ENCODE assay signal across 24 cellular contexts in genomic region chr2:85398426-85399182, GRCh38. TPM values are rescaled to one million over a fixed set of nuclear protein-coding genes. Genes with fewer than 3 reads are reported as not detected.
DNase-seq lines count a peak whose midpoint lies in the region; ATAC-seq and TF ChIP-seq lines count a peak whose summit lies in the region.
"Had no signal": no experiment of that assay in that cellular context is flagged by ENCODE, and none has a peak within 500 bp of the region (broad histone marks: within the 10 kb centered on the region; RNA-seq: fewer than 3 reads in every experiment).

No MANE protein-coding gene starts in this region.

- TF ChIP-seq CTCF in natural killer cell (IDR thresholded peaks at IDR 0.05), result no peak
- no peak for TF ChIP-seq CTCF in colonic mucosa (IDR thresholded peaks at IDR 0.05)
- TF ChIP-seq CTCF in progenitor cell of endocrine pancreas (IDR thresholded peaks at IDR 0.05; ENCODE audit: unreplicated experiment), result no peak

- no peaks in the 10 kb centered on the region for H4K20me1 ChIP-seq in Karpas-422 (ENCODE audit: insufficient read depth, low read depth, low read length)

- no peaks in the 10 kb centered on the region for H3K79me2 ChIP-seq in Karpas-422 (ENCODE audit: low read length)

- ATAC-seq in natural killer cell treated with Interleukin-12 subunit alpha and Interleukin-12 subunit beta and Interleukin-15 and Interleukin-18, amount 100 ng/mL, for 72 hours, result peak; percentile 26 to 29
- ATAC-seq in natural killer cell, result no peak
- ATAC-seq in aorta (ENCODE audit: low FRiP score), result peak; percentile 24
- no peak for ATAC-seq in HG03521 (IDR thresholded peaks at IDR 0.05; ENCODE audit: unreplicated experiment)
- ATAC-seq: activated CD8-positive, alpha-beta T cell treated with anti-CD3 and anti-CD28 coated beads, Interleukin-2, amount 10 ng/mL, durations not matched to agents 7 days and 5 days; PC-3 had no signal

- H2AFZ ChIP-seq in Karpas-422 (ENCODE audit: low read length), result no peak overlapping the region

- intact Hi-C loops in natural killer cell (cut with micrococcal nuclease), result no loop called here
- intact Hi-C loops in colonic mucosa (cut with DNase I), result loop anchor here (10.0 kb wide), 1 partner anchor 156 kb away; no protein-coding TSS in a partner anchor
- intact Hi-C loops in aorta (cut with DNase I), result no loop called here

- no peak overlapping the region for H3K4me2 ChIP-seq in Karpas-422 (ENCODE audit: low read depth, low read length, poor library complexity, severe bottlenecking)

- DNase-seq in natural killer cell treated with Interleukin-12 subunit alpha and Interleukin-12 subunit beta and Interleukin-15 and Interleukin-18, amount 100 ng/mL, for 72 hours (ENCODE audit: low spot score), result no peak
- DNase-seq in natural killer cell, result no peak
- peak; percentile 14 for DNase-seq in colonic mucosa
- no peak for DNase-seq in progenitor cell of endocrine pancreas (ENCODE audit: low spot score, unreplicated experiment)
- DNase-seq in aorta, result peak; percentile 33 to 64
- DNase-seq in Karpas-422, result no peak
- no peak for DNase-seq in NCI-H187 treated with DMSO at 0.1 percent for 48 hours (lab: John Stamatoyannopoulos, UW)
- DNase-seq: activated CD8-positive, alpha-beta T cell treated with anti-CD3 and anti-CD28 coated beads, Interleukin-2, amount 10 ng/mL, durations not matched to agents 7 days and 5 days; activated naive CD4-positive, alpha-beta T cell treated with Interleukin-2 at 50 U/mL for 16 hours; activated T-cell treated with anti-CD3 and anti-CD28 coated beads, Interleukin-2, amount 50 U/mL, for 1 hour; C1 segment of cervical spinal cord; erythroblast; foreskin melanocyte; GDM1; hippocampal formation; KBM-7; lower lobe of right lung; NCI-H187; NCI-H446; PC-3; stimulated activated CD4-positive, alpha-beta T cell treated with anti-CD3 and anti-CD28 coated beads, Interleukin-4, amount 100 ng/mL, for 24 hours had no signal

- no peaks in the 10 kb centered on the region for H3K9me3 Mint-ChIP-seq in natural killer cell treated with Interleukin-12 subunit alpha and Interleukin-12 subunit beta and Interleukin-15 and Interleukin-18, amount 100 ng/mL, for 72 hours
- H3K9me3 Mint-ChIP-seq in natural killer cell (no peaks in the 10 kb centered on the region), progenitor cell of endocrine pancreas (ENCODE audit: low read depth) (peaks cover 4% of the 10 kb centered on the region)

- no peaks in the 10 kb centered on the region for H3K9me3 ChIP-seq in colonic mucosa
- no peaks in the 10 kb centered on the region for H3K9me3 ChIP-seq in aorta (ENCODE audit: control insufficient read depth, low read length)
- 0 out of 2 replicates have a peak, but pooled peaks cover 7% of the 10 kb centered on the region for H3K9me3 ChIP-seq in Karpas-422 (ENCODE audit: low read length)
- H3K9me3 ChIP-seq: lower lobe of right lung, SJSA1 had no signal

- no peak overlapping the region for H3K27ac Mint-ChIP-seq in natural killer cell treated with Interleukin-12 subunit alpha and Interleukin-12 subunit beta and Interleukin-15 and Interleukin-18, amount 100 ng/mL, for 72 hours
- H3K27ac Mint-ChIP-seq in natural killer cell, result no peak overlapping the region
- peak overlapping the region; percentile 74 for H3K27ac Mint-ChIP-seq in progenitor cell of endocrine pancreas
- H3K27ac Mint-ChIP-seq: activated CD8-positive, alpha-beta T cell treated with anti-CD3 and anti-CD28 coated beads, Interleukin-2, amount 10 ng/mL, durations not matched to agents 7 days and 5 days had no signal

- no peaks in the 10 kb centered on the region for H3K9me2 ChIP-seq in Karpas-422 (replicated peaks; ENCODE audit: insufficient read depth, low read length)

- H3K27me3 ChIP-seq in colonic mucosa (no peaks in the 10 kb centered on the region), aorta (ENCODE audit: control insufficient read depth in 1 of 2, insufficient read depth in 2 of 2, low read length in 1 of 2) (no peaks in the 10 kb centered on the region), Karpas-422 (ENCODE audit: low read length) (no peaks in the 10 kb centered on the region)
- H3K27me3 ChIP-seq: SJSA1 had no signal

- peaks cover 7% of the 10 kb centered on the region for H3K36me3 Mint-ChIP-seq in natural killer cell treated with Interleukin-12 subunit alpha and Interleukin-12 subunit beta and Interleukin-15 and Interleukin-18, amount 100 ng/mL, for 72 hours
- no peaks in the 10 kb centered on the region for H3K36me3 Mint-ChIP-seq in natural killer cell
- H3K36me3 Mint-ChIP-seq in progenitor cell of endocrine pancreas (ENCODE audit: insufficient read depth), result peaks cover 8% of the 10 kb centered on the region

- H3K27ac ChIP-seq in colonic mucosa, result no peak overlapping the region
- H3K27ac ChIP-seq in aorta (ENCODE audit: low read depth in 1 of 2, low read length in 2 of 2), result no peak overlapping the region
- H3K27ac ChIP-seq in Karpas-422 (ENCODE audit: low read length), result no peak overlapping the region
- H3K27ac ChIP-seq: SJSA1 had no signal

- H3K36me3 ChIP-seq in colonic mucosa, result no peaks in the 10 kb centered on the region
- no peaks in the 10 kb centered on the region for H3K36me3 ChIP-seq in aorta (ENCODE audit: control insufficient read depth in 1 of 2, insufficient read depth in 2 of 2, low read length in 1 of 2)
- H3K36me3 ChIP-seq in Karpas-422 (ENCODE audit: insufficient read depth, low read length), result no peaks in the 10 kb centered on the region

- H3K27me3 Mint-ChIP-seq in natural killer cell treated with Interleukin-12 subunit alpha and Interleukin-12 subunit beta and Interleukin-15 and Interleukin-18, amount 100 ng/mL, for 72 hours, result no peaks in the 10 kb centered on the region
- H3K27me3 Mint-ChIP-seq in natural killer cell (ENCODE audit: low read depth in 2 of 2) (no peaks in the 10 kb centered on the region), progenitor cell of endocrine pancreas (no peaks in the 10 kb centered on the region)
- H3K27me3 Mint-ChIP-seq: central memory CD8-positive, alpha-beta T cell had no signal

- H3K4me3 ChIP-seq in colonic mucosa, result no peak overlapping the region
- no peak overlapping the region for H3K4me3 ChIP-seq in aorta (ENCODE audit: low read length in 2 of 2)
- no peak overlapping the region for H3K4me3 ChIP-seq in Karpas-422 (ENCODE audit: low read length)
- H3K4me3 ChIP-seq: lower lobe of right lung, SJSA1 had no signal

- H3K4me1 ChIP-seq in colonic mucosa (no peaks in the 10 kb centered on the region), aorta (ENCODE audit: control insufficient read depth in 1 of 2, insufficient read depth in 2 of 2, low read length in 2 of 2) (no peaks in the 10 kb centered on the region), Karpas-422 (ENCODE audit: low read length) (peaks cover 4% of the 10 kb centered on the region)

- H3K9ac ChIP-seq in colonic mucosa (ENCODE audit: low read depth in 2 of 2, low read length in 2 of 2) (no peak overlapping the region), Karpas-422 (ENCODE audit: low read length) (no peak overlapping the region)

- 94% methylated on average over 8 of the region's 8 CpGs for WGBS in aorta, 2 donors

- H3K4me1 Mint-ChIP-seq in natural killer cell treated with Interleukin-12 subunit alpha and Interleukin-12 subunit beta and Interleukin-15 and Interleukin-18, amount 100 ng/mL, for 72 hours (ENCODE audit: low read depth in 2 of 2), result peaks cover 10 to 16% of the 10 kb centered on the region in 2 donors
- H3K4me1 Mint-ChIP-seq in natural killer cell (peaks cover 5 to 13% of the 10 kb centered on the region in 2 donors), progenitor cell of endocrine pancreas (ENCODE audit: low read depth) (peaks cover 13% of the 10 kb centered on the region)
- H3K4me1 Mint-ChIP-seq: central memory CD8-positive, alpha-beta T cell had no signal

- H3K4me3 Mint-ChIP-seq in natural killer cell treated with Interleukin-12 subunit alpha and Interleukin-12 subunit beta and Interleukin-15 and Interleukin-18, amount 100 ng/mL, for 72 hours, result no peak overlapping the region
- H3K4me3 Mint-ChIP-seq in natural killer cell (no peak overlapping the region), progenitor cell of endocrine pancreas (ENCODE audit: low read depth) (no peak overlapping the region)
- H3K4me3 Mint-ChIP-seq: activated CD8-positive, alpha-beta T cell treated with anti-CD3 and anti-CD28 coated beads, Interleukin-2, amount 10 ng/mL, durations not matched to agents 7 days and 5 days; central memory CD8-positive, alpha-beta T cell had no signal

RNA-seq across cellular contexts. Expression of gene CAPG, which starts 11.6 kb away (rescaled TPM):
- 10 to 100 TPM in 1 of 2 donors, 1 to 10 TPM in 1; 8.4 to 12.9 TPM for total RNA-seq in natural killer cell treated with Interleukin-12 subunit alpha and Interleukin-12 subunit beta and Interleukin-15 and Interleukin-18, amount 100 ng/mL, for 72 hours
- total RNA-seq in natural killer cell (10 to 100 TPM; 10.6 to 50.3 (median 19.3) TPM), colonic mucosa (100 to 1,000 TPM; 102 to 105 TPM), progenitor cell of endocrine pancreas (56.1 and 56.5 TPM in 2 replicates), aorta (10 to 100 TPM; 67.1 to 78.5 TPM)
- polyA plus RNA-seq in aorta, result 100 to 1,000 TPM in 1 of 2 donors, 10 to 100 TPM in 1; 24.9 to 103 TPM
- 0.63 and 7.4 TPM in 2 replicates for total RNA-seq in Karpas-422 (2014; rRNA removed; shearing (Covaris generic); ENCODE audit: low replicate concordance)

RNA-seq across cellular contexts. Expression of gene SH2D6, which starts 19.9 kb away (rescaled TPM):
- total RNA-seq in natural killer cell treated with Interleukin-12 subunit alpha and Interleukin-12 subunit beta and Interleukin-15 and Interleukin-18, amount 100 ng/mL, for 72 hours, result under 1 TPM; 0.24 to 0.81 TPM
- under 1 TPM in 2 of 3 donors, not detected in 1; 0.21 to 0.57 TPM for total RNA-seq in natural killer cell
- total RNA-seq in colonic mucosa, result 1 to 10 TPM; 1.6 to 9.2 TPM
- 0.29 and 0.71 TPM in 2 replicates for total RNA-seq in progenitor cell of endocrine pancreas
- total RNA-seq in aorta, result not detected
- 1 to 10 TPM in 1 of 2 donors, not detected in 1; 1.5 TPM for polyA plus RNA-seq in aorta
- total RNA-seq in Karpas-422 (2014; rRNA removed; shearing (Covaris generic); ENCODE audit: low replicate concordance), result 0.32 and 0.37 TPM in 2 replicates
- total RNA-seq: PC-3, SJSA1 had no signal

RNA-seq across cellular contexts. Expression of gene ELMOD3, which starts 44.0 kb away (rescaled TPM):
- 10 to 100 TPM; 19.8 to 19.9 TPM for total RNA-seq in natural killer cell treated with Interleukin-12 subunit alpha and Interleukin-12 subunit beta and Interleukin-15 and Interleukin-18, amount 100 ng/mL, for 72 hours
- total RNA-seq in natural killer cell (10 to 100 TPM; 22.4 to 33.9 (median 24.8) TPM), colonic mucosa (10 to 100 TPM; 13.4 to 19.4 TPM), progenitor cell of endocrine pancreas (23.3 and 25.6 TPM in 2 replicates), aorta (10 to 100 TPM; 17.0 to 26.6 TPM)
- polyA plus RNA-seq in aorta, result 10 to 100 TPM in 1 of 2 donors, 1 to 10 TPM in 1; 9.5 to 38.3 TPM
- 18.6 and 28.8 TPM in 2 replicates for total RNA-seq in Karpas-422 (2014; rRNA removed; shearing (Covaris generic); ENCODE audit: low replicate concordance)

RNA-seq across cellular contexts. Expression of gene RETSAT, which starts 44.3 kb away (rescaled TPM):
- 10 to 100 TPM; 25.5 to 32.7 TPM for total RNA-seq in natural killer cell treated with Interleukin-12 subunit alpha and Interleukin-12 subunit beta and Interleukin-15 and Interleukin-18, amount 100 ng/mL, for 72 hours
- total RNA-seq in natural killer cell, result 10 to 100 TPM; 22.7 to 36.5 (median 33.9) TPM
- 100 to 1,000 TPM; 145 to 190 TPM for total RNA-seq in colonic mucosa
- total RNA-seq in progenitor cell of endocrine pancreas, result 22.8 and 23.1 TPM in 2 replicates
- total RNA-seq in aorta, result 10 to 100 TPM; 23.8 to 29.5 TPM
- 10 to 100 TPM; 18.9 to 22.7 TPM for polyA plus RNA-seq in aorta
- total RNA-seq in Karpas-422 (2014; rRNA removed; shearing (Covaris generic); ENCODE audit: low replicate concordance), result 21.6 and 23.0 TPM in 2 replicates

Comparison
In these comparisons a context has a peak if more than half of its experiments do, and no peak if none do; other contexts are left out.
1. ATAC-seq: peak in natural killer cell treated with Interleukin-12 subunit alpha and Interleukin-12 subunit beta and Interleukin-15 and Interleukin-18, amount 100 ng/mL, for 72 hours (2 of 2) and aorta (single experiment); none in natural killer cell (0 of 3) and HG03521 (single experiment).
2. DNase-seq: peak in colonic mucosa (single experiment) and aorta (2 of 2); none in natural killer cell treated with Interleukin-12 subunit alpha and Interleukin-12 subunit beta and Interleukin-15 and Interleukin-18, amount 100 ng/mL, for 72 hours (single experiment), natural killer cell (single experiment), progenitor cell of endocrine pancreas (single experiment), Karpas-422 (single experiment) and NCI-H187 treated with DMSO at 0.1 percent for 48 hours (single experiment).